Comparison of ENCODE assay signal across 20 cellular contexts in the genomic region with DNA sequence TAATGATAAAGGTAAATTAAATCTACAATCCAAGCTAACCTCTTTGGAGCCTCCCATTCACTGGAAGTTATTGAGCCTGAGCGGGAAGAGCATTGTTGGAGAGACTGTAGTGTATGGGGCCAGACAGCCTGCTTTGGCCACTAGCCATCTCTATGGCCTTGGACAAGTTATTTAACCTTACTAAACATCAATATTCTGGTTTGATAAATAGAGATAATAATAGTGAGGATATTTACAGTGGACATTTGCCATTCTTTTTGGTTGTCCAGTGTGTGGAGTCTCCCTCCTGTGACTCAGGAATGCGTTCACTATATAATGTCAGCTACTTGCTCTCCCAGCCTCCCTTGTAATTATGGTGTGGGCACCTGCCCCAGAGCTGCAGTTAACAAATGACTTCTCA.
DNase-seq lines count a peak whose midpoint lies in the region; ATAC-seq and TF ChIP-seq lines count a peak whose summit lies in the region.
"Had no signal": no experiment of that assay in that cellular context is flagged by ENCODE, and none has a peak within 500 bp of the region (broad histone marks: within the 10 kb centered on the region; RNA-seq: fewer than 3 reads in every experiment).

No MANE protein-coding gene starts in this region.

- H3K4me1 Mint-ChIP-seq in activated T-cell treated with anti-CD3 and anti-CD28 coated beads, Interleukin-2, amount 50 U/mL, for 24 hours (ENCODE audit: low read depth), result peaks cover 33% of the 10 kb centered on the region
- peaks cover 39% of the 10 kb centered on the region for H3K4me1 Mint-ChIP-seq in stimulated activated effector memory CD8-positive, alpha-beta T cell treated with anti-CD3 and anti-CD28 coated beads, Interleukin-12 subunit alpha, Interleukin-12 subunit beta, amount 100 ng/mL, for 72 hours

- no peak for DNase-seq in activated T-cell treated with anti-CD3 and anti-CD28 coated beads, Interleukin-2, amount 50 U/mL, for 24 hours
- DNase-seq in activated T-cell treated with anti-CD3 and anti-CD28 coated beads for 4 hours (no peak), body of pancreas (peak; percentile 22 to 35 (median 32)), NCI-H526 treated with DMSO at 0.1 percent for 48 hours (lab: John Stamatoyannopoulos, UW) (no peak), G401 (ENCODE audit: low spot score) (no peak)
- DNase-seq in stimulated activated effector memory CD8-positive, alpha-beta T cell treated with anti-CD3 and anti-CD28 coated beads, Interleukin-12 subunit alpha, Interleukin-12 subunit beta, amount 100 ng/mL, for 72 hours (ENCODE audit: low spot score in 2 of 2), result no peak
- DNase-seq: activated T-cell treated with anti-CD3 and anti-CD28 coated beads, Interleukin-2, amount 50 U/mL, for 4 hours; DMS79; effector CD8-positive, alpha-beta T cell; H7; left ventricle myocardium superior; NCI-H2029; NCI-H446 treated with DMSO at 0.1 percent for 48 hours; ovary; stimulated activated naive CD8-positive, alpha-beta T cell treated with anti-CD3 and anti-CD28 coated beads, Interleukin-15, Interleukin-2, amounts not matched to agents 100 U/mL and 50 U/mL, for 24 hours; upper lobe of right lung had no signal

- ATAC-seq in body of pancreas (peak; percentile 74), HG02642 (IDR thresholded peaks at IDR 0.05; ENCODE audit: poor library complexity, unreplicated experiment) (no peak)
- ATAC-seq in stimulated activated effector memory CD8-positive, alpha-beta T cell treated with anti-CD3 and anti-CD28 coated beads, Interleukin-12 subunit alpha, Interleukin-12 subunit beta, amount 100 ng/mL, for 72 hours, result no peak
- ATAC-seq: left ventricle myocardium superior, Right ventricle myocardium inferior had no signal

- intact Hi-C loops in body of pancreas (cut with DNase I), result no loop called here

- peaks cover 3% of the 10 kb centered on the region for H3K9me3 Mint-ChIP-seq in activated T-cell treated with anti-CD3 and anti-CD28 coated beads, Interleukin-2, amount 50 U/mL, for 24 hours
- peaks cover 7% of the 10 kb centered on the region for H3K9me3 Mint-ChIP-seq in stimulated activated effector memory CD8-positive, alpha-beta T cell treated with anti-CD3 and anti-CD28 coated beads, Interleukin-12 subunit alpha, Interleukin-12 subunit beta, amount 100 ng/mL, for 72 hours

- no peak overlapping the region for H3K4me3 ChIP-seq in body of pancreas
- H3K4me3 ChIP-seq: ovary, upper lobe of right lung had no signal

- TF ChIP-seq CTCF in body of pancreas (IDR thresholded peaks at IDR 0.05), result no peak

- H3K36me3 ChIP-seq in KOPT-K1 (ENCODE audit: insufficient read depth, low read length), result no peaks in the 10 kb centered on the region
- H3K36me3 ChIP-seq in body of pancreas (replicated peaks in 1 of 2; ENCODE audit: insufficient read depth in 1 of 2, low read depth in 2 of 2), result no peaks in the 10 kb centered on the region
- H3K36me3 ChIP-seq: ovary, upper lobe of right lung had no signal

- no peaks in the 10 kb centered on the region for H3K27me3 Mint-ChIP-seq in activated T-cell treated with anti-CD3 and anti-CD28 coated beads, Interleukin-2, amount 50 U/mL, for 24 hours

- in situ Hi-C loops in G401 (cut with HindIII; ENCODE audit: low sequenced_read_pairs), result no loop called here

- H3K27me3 ChIP-seq in body of pancreas, result no peaks in the 10 kb centered on the region
- H3K27me3 ChIP-seq: ovary, upper lobe of right lung had no signal

- TF ChIP-seq POLR2A in body of pancreas (IDR thresholded peaks at IDR 0.05), result no peak

- H3K9me3 ChIP-seq in KOPT-K1 (ENCODE audit: insufficient read depth, low read length, poor library complexity, severe bottlenecking) (peaks cover 7% of the 10 kb centered on the region), body of pancreas (no peaks in the 10 kb centered on the region)
- H3K9me3 ChIP-seq: upper lobe of right lung had no signal

- H3K36me3 Mint-ChIP-seq in activated T-cell treated with anti-CD3 and anti-CD28 coated beads, Interleukin-2, amount 50 U/mL, for 24 hours (ENCODE audit: low read depth), result no peaks in the 10 kb centered on the region
- no peaks in the 10 kb centered on the region for H3K36me3 Mint-ChIP-seq in stimulated activated effector memory CD8-positive, alpha-beta T cell treated with anti-CD3 and anti-CD28 coated beads, Interleukin-12 subunit alpha, Interleukin-12 subunit beta, amount 100 ng/mL, for 72 hours

- H3K4me3 Mint-ChIP-seq in activated T-cell treated with anti-CD3 and anti-CD28 coated beads, Interleukin-2, amount 50 U/mL, for 24 hours, result no peak overlapping the region
- no peak overlapping the region for H3K4me3 Mint-ChIP-seq in stimulated activated effector memory CD8-positive, alpha-beta T cell treated with anti-CD3 and anti-CD28 coated beads, Interleukin-12 subunit alpha, Interleukin-12 subunit beta, amount 100 ng/mL, for 72 hours
- H3K4me3 Mint-ChIP-seq: CD14-positive monocyte had no signal

- peak overlapping the region; percentile 15 for H3K27ac Mint-ChIP-seq in activated T-cell treated with anti-CD3 and anti-CD28 coated beads, Interleukin-2, amount 50 U/mL, for 24 hours
- peak overlapping the region; percentile 75 for H3K27ac Mint-ChIP-seq in stimulated activated effector memory CD8-positive, alpha-beta T cell treated with anti-CD3 and anti-CD28 coated beads, Interleukin-12 subunit alpha, Interleukin-12 subunit beta, amount 100 ng/mL, for 72 hours
- H3K27ac Mint-ChIP-seq: CD14-positive monocyte had no signal

- peak overlapping the region; percentile 55 for H3K27ac ChIP-seq in KOPT-K1 (ENCODE audit: low read depth, low read length, poor library complexity, severe bottlenecking)
- H3K27ac ChIP-seq in body of pancreas, result no peak overlapping the region
- H3K27ac ChIP-seq: upper lobe of right lung had no signal

- 16 to 32% methylated on average over 2 of the region's 2 CpGs for WGBS in body of pancreas, 2 donors

- peaks cover 22% of the 10 kb centered on the region for H3K4me1 ChIP-seq in body of pancreas

Comparison
In these comparisons a context has a peak if more than half of its experiments do, and no peak if none do; other contexts are left out.
1. DNase-seq: peak in body of pancreas (4 of 4); none in activated T-cell treated with anti-CD3 and anti-CD28 coated beads, Interleukin-2, amount 50 U/mL, for 24 hours (single experiment), activated T-cell treated with anti-CD3 and anti-CD28 coated beads for 4 hours (single experiment), stimulated activated effector memory CD8-positive, alpha-beta T cell treated with anti-CD3 and anti-CD28 coated beads, Interleukin-12 subunit alpha, Interleukin-12 subunit beta, amount 100 ng/mL, for 72 hours (0 of 2), NCI-H526 treated with DMSO at 0.1 percent for 48 hours (single experiment) and G401 (single experiment).